9 cellular contexts compared by ENCODE assay signal in the genomic region with DNA sequence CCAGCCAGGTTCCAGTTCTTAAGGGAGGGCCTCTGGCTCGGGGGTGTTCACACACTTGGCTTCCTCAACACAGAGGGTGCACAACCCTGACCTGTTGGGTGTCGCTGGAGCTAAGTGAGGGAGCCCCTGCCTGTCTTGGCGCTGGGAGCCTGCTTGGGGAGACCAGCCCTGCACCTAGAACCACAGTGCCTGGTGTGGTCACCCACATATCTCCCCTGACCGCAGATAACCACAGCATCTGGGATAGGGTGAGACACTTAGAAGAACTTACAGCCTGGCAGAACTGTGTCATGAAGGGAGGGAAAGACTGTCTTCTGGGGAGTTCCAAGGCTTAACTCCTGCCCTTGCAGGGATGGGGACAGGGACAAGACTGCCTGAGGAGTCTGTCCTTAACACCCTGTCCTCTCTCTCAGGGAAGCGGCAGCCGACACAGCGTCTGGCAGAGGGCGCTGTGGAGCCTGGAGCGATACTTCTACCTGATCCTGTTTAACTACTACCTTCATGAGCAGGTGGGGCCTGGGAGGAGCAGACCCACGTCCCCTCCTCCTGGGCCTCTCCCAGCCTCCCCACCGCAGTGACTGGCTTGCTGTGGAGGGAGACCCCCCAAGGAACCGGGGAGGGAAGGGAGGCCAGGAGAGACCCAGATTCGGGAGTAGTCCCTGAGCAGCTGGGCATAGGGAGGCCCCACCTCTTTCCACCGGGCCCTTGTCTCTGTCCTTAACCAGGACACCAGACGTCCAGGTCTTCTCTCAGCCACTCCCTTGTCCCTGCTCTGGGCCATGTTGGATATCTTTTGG. TPM values are rescaled to one million over a fixed set of nuclear protein-coding genes. Genes with fewer than 3 reads are reported as not detected.
DNase-seq lines count a peak whose midpoint lies in the region; ATAC-seq and TF ChIP-seq lines count a peak whose summit lies in the region.
"Had no signal": no experiment of that assay in that cellular context is flagged by ENCODE, and none has a peak within 500 bp of the region (broad histone marks: within the 10 kb centered on the region; RNA-seq: fewer than 3 reads in every experiment).

No MANE protein-coding gene starts in this region.

- H3K27ac ChIP-seq in foreskin keratinocyte (no peak overlapping the region), upper lobe of right lung (no peak overlapping the region)
- H3K27ac ChIP-seq: SJSA1 had no signal

- no peaks in the 10 kb centered on the region for H3K36me3 ChIP-seq in upper lobe of right lung
- H3K36me3 ChIP-seq: SJSA1 had no signal

- intact Hi-C loops in Right ventricle myocardium inferior (cut with DNase I) (no loop called here), cardiac septum (cut with DNase I) (no loop called here), upper lobe of right lung (cut with DNase I) (loop anchor here (5.0 kb wide), 1 partner anchor 75 kb away; no protein-coding TSS in a partner anchor)

- H3K9me3 ChIP-seq in upper lobe of right lung, result no peaks in the 10 kb centered on the region
- H3K9me3 ChIP-seq: SJSA1 had no signal

- peak; percentile 65 for TF ChIP-seq CTCF in foreskin keratinocyte (conservative IDR thresholded peaks at IDR 0.05)
- peak; percentile 34 for TF ChIP-seq CTCF in upper lobe of right lung (IDR thresholded peaks at IDR 0.05)

- DNase-seq in Right ventricle myocardium inferior (ENCODE audit: missing footprints) (peak; percentile 72), cardiac septum (ENCODE audit: low spot score) (no peak), foreskin keratinocyte (no peak), upper lobe of right lung (no peak)
- DNase-seq in central memory CD4-positive, alpha-beta T cell, result no peak

- no peak overlapping the region for H3K4me3 ChIP-seq in upper lobe of right lung
- H3K4me3 ChIP-seq: SJSA1 had no signal

- no peaks in the 10 kb centered on the region for H3K4me1 ChIP-seq in foreskin keratinocyte
- H3K4me1 ChIP-seq in upper lobe of right lung, result no peaks in the 10 kb centered on the region
- H3K4me1 ChIP-seq: SJSA1 had no signal

- H3K27me3 ChIP-seq in foreskin keratinocyte (peaks cover 37% of the 10 kb centered on the region), upper lobe of right lung (no peaks in the 10 kb centered on the region)

- ATAC-seq in Right ventricle myocardium inferior, result no peak
- peak; percentile 44 for ATAC-seq in SK-N-SH treated with all-trans-retinoic acid at 6 μM for 48 hours
- ATAC-seq in foreskin keratinocyte, result peak; percentile 42
- peak; percentile 20 for ATAC-seq in upper lobe of right lung
- ATAC-seq in HG03175 (IDR thresholded peaks at IDR 0.05; ENCODE audit: unreplicated experiment), result no peak
- no peak for ATAC-seq in GM18861 (IDR thresholded peaks at IDR 0.05; ENCODE audit: unreplicated experiment)

TF ChIP-seq in SK-N-SH treated with all-trans-retinoic acid at 6 μM for 48 hours, 23 proteins besides CTCF, POLR2A, EP300 and RAD21:
- TF ChIP-seq, protein P1, sequence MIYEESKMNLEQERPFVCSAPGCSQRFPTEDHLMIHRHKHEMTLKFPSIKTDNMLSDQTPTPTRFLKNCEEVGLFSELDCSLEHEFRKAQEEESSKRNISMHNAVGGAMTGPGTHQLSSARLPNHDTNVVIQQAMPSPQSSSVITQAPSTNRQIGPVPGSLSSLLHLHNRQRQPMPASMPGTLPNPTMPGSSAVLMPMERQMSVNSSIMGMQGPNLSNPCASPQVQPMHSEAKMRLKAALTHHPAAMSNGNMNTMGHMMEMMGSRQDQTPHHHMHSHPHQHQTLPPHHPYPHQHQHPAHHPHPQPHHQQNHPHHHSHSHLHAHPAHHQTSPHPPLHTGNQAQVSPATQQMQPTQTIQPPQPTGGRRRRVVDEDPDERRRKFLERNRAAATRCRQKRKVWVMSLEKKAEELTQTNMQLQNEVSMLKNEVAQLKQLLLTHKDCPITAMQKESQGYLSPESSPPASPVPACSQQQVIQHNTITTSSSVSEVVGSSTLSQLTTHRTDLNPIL (CRISPR knock-in tag; IDR thresholded peaks at IDR 0.05; ENCODE audit: low read depth), result no peak
- TF ChIP-seq OSR1 (CRISPR knock-in tag; IDR thresholded peaks at IDR 0.05) (no peak), ZNF8 (CRISPR knock-in tag; IDR thresholded peaks at IDR 0.05) (no peak), SNAI2 (CRISPR knock-in tag; IDR thresholded peaks at IDR 0.05) (no peak), ZNF70 (CRISPR knock-in tag; IDR thresholded peaks at IDR 0.05) (no peak), PPARA (CRISPR knock-in tag; IDR thresholded peaks at IDR 0.05; ENCODE audit: borderline replicate concordance) (no peak), ZFP3 (CRISPR knock-in tag; IDR thresholded peaks at IDR 0.05) (no peak), RARB (CRISPR knock-in tag; IDR thresholded peaks at IDR 0.05) (no peak), ZFP30 (CRISPR knock-in tag; IDR thresholded peaks at IDR 0.05) (no peak)
- TF ChIP-seq, protein P2, sequence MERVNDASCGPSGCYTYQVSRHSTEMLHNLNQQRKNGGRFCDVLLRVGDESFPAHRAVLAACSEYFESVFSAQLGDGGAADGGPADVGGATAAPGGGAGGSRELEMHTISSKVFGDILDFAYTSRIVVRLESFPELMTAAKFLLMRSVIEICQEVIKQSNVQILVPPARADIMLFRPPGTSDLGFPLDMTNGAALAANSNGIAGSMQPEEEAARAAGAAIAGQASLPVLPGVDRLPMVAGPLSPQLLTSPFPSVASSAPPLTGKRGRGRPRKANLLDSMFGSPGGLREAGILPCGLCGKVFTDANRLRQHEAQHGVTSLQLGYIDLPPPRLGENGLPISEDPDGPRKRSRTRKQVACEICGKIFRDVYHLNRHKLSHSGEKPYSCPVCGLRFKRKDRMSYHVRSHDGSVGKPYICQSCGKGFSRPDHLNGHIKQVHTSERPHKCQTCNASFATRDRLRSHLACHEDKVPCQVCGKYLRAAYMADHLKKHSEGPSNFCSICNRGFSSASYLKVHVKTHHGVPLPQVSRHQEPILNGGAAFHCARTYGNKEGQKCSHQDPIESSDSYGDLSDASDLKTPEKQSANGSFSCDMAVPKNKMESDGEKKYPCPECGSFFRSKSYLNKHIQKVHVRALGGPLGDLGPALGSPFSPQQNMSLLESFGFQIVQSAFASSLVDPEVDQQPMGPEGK (CRISPR knock-in tag; IDR thresholded peaks at IDR 0.05; ENCODE audit: borderline replicate concordance), result no peak
- TF ChIP-seq, protein P3, sequence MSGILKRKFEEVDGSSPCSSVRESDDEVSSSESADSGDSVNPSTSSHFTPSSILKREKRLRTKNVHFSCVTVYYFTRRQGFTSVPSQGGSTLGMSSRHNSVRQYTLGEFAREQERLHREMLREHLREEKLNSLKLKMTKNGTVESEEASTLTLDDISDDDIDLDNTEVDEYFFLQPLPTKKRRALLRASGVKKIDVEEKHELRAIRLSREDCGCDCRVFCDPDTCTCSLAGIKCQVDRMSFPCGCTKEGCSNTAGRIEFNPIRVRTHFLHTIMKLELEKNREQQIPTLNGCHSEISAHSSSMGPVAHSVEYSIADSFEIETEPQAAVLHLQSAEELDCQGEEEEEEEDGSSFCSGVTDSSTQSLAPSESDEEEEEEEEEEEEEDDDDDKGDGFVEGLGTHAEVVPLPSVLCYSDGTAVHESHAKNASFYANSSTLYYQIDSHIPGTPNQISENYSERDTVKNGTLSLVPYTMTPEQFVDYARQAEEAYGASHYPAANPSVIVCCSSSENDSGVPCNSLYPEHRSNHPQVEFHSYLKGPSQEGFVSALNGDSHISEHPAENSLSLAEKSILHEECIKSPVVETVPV (CRISPR knock-in tag; IDR thresholded peaks at IDR 0.05), result no peak
- TF ChIP-seq, protein P4, sequence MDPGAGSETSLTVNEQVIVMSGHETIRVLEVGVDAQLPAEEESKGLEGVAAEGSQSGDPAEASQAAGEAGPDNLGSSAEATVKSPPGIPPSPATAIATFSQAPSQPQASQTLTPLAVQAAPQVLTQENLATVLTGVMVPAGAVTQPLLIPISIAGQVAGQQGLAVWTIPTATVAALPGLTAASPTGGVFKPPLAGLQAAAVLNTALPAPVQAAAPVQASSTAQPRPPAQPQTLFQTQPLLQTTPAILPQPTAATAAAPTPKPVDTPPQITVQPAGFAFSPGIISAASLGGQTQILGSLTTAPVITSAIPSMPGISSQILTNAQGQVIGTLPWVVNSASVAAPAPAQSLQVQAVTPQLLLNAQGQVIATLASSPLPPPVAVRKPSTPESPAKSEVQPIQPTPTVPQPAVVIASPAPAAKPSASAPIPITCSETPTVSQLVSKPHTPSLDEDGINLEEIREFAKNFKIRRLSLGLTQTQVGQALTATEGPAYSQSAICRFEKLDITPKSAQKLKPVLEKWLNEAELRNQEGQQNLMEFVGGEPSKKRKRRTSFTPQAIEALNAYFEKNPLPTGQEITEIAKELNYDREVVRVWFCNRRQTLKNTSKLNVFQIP (CRISPR knock-in tag; IDR thresholded peaks at IDR 0.05; ENCODE audit: borderline replicate concordance, low read depth), result no peak

RNA-seq across cellular contexts. Expression of a gene that starts 59.0 kb away (rescaled TPM):
- total RNA-seq in Right ventricle myocardium inferior (5.1 TPM), cardiac septum (5.3 TPM), foreskin keratinocyte (0.04 and 0.07 TPM in 2 replicates), upper lobe of right lung (27.0 TPM)
- polyA plus RNA-seq in foreskin keratinocyte, result 0.03 TPM in 1 of 2 replicates, not detected in the other
- total RNA-seq: SJSA1 had no signal

Comparison
In these comparisons a context has a peak if more than half of its experiments do, and no peak if none do; other contexts are left out.
1. ATAC-seq: peak in SK-N-SH treated with all-trans-retinoic acid at 6 μM for 48 hours (single experiment), foreskin keratinocyte (single experiment) and upper lobe of right lung (single experiment); none in Right ventricle myocardium inferior (single experiment), HG03175 (single experiment) and GM18861 (single experiment).